ENCODE assay signal across 2 cellular contexts in genomic region chr19:49858591-49858985, GRCh38.
A peak's percentile ranks its signal among the peaks of the same experiment; 100 is the strongest.
TF ChIP-seq lines count a peak whose summit lies in the region.

No MANE protein-coding gene starts in this region.

TF ChIP-seq in K562, 482 proteins besides CTCF, POLR2A, EP300 and RAD21:
- TF ChIP-seq ZNF316 (IDR thresholded peaks at IDR 0.05) (peak; percentile 33; the same call in 1 of the 2 replicates), POLR2AphosphoS5 (IDR thresholded peaks at IDR 0.05; ENCODE audit: control insufficient read depth, insufficient read depth, low read depth, low read length) (0 out of 2 replicates have a peak, but pooled peaks have one; percentile 31), ZBTB33 (CRISPR knock-in tag; IDR thresholded peaks at IDR 0.05) (peak; percentile 35; the same call in 1 of the 2 replicates), POLR2G (IDR thresholded peaks at IDR 0.05; ENCODE audit: low read depth, low read length) (peak; percentile 65; the same call in 1 of the 2 replicates), SUPT5H (IDR thresholded peaks at IDR 0.05) (peak; percentile 53; the same call in 1 of the 2 replicates), DEAF1 (CRISPR knock-in tag; IDR thresholded peaks at IDR 0.05) (no peak), DLX4 (CRISPR knock-in tag; IDR thresholded peaks at IDR 0.05) (no peak), MYNN (IDR thresholded peaks at IDR 0.05) (peak; percentile 37; the same call in 1 of the 2 replicates), MYNN (CRISPR knock-in tag; IDR thresholded peaks at IDR 0.05) (no peak), RBFOX2 (IDR thresholded peaks at IDR 0.05; ENCODE audit: low read depth, low read length) (peak; percentile 34; the same call in 1 of the 2 replicates), RBM22 (IDR thresholded peaks at IDR 0.05; ENCODE audit: low read depth, low read length, poor library complexity, severe bottlenecking) (peak; percentile 16)

TF ChIP-seq in GM12891, 5 proteins besides CTCF, POLR2A, EP300 and RAD21:
- TF ChIP-seq POLR2AphosphoS5 (IDR thresholded peaks at IDR 0.05; ENCODE audit: low read depth, low read length) (no peak; the same call in 1 of the 2 replicates), TAF1 (IDR thresholded peaks at IDR 0.05; ENCODE audit: low read depth, low read length) (no peak), SPI1 (IDR thresholded peaks at IDR 0.05; ENCODE audit: low read depth, low read length) (no peak), POU2F2 (IDR thresholded peaks at IDR 0.05; ENCODE audit: low read depth, low read length) (no peak), PAX5 (IDR thresholded peaks at IDR 0.05; ENCODE audit: insufficient read depth, low read length, severe bottlenecking) (no peak)
